ENCODE assay signal across 15 cellular contexts in the genomic region with DNA sequence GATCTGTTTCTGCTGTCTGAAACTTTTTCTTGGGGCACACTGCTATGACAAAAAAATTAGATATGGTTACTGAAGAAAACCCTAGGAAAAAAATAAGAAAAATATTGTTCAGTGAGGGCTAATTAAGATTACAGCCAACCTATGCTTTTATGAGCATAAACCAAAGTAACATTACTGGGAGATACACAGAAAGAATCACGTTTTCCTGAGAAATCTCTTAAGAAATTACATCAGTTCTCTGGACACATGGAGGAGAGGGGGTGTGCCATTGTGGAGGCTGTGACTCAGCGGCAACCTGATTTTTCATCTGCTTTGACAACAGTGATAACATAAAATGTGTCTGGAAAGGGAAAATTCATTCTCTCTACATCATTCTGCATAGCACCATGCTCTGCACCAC. TPM values are rescaled to one million over a fixed set of nuclear protein-coding genes. Genes with fewer than 3 reads are reported as not detected.
DNase-seq lines count a peak whose midpoint lies in the region; ATAC-seq and TF ChIP-seq lines count a peak whose summit lies in the region.
"Had no signal": no experiment of that assay in that cellular context is flagged by ENCODE, and none has a peak within 500 bp of the region (broad histone marks: within the 10 kb centered on the region; RNA-seq: fewer than 3 reads in every experiment).

No MANE protein-coding gene starts in this region.

- peak overlapping the region; percentile 83 for H3K27ac ChIP-seq in A673 (ENCODE audit: low read depth, low read length, poor library complexity, severe bottlenecking)
- no peak overlapping the region for H3K27ac ChIP-seq in brain microvascular endothelial cell
- H3K27ac ChIP-seq: pancreas, SJCRH30, uterus had no signal

- no peak for ATAC-seq in HG02588 (IDR thresholded peaks at IDR 0.05; ENCODE audit: unreplicated experiment)

- TF ChIP-seq CTCF in A673 (conservative IDR thresholded peaks at IDR 0.05; ENCODE audit: low read depth, low read length) (no peak), brain microvascular endothelial cell (IDR thresholded peaks at IDR 0.05; ENCODE audit: low read depth, low read length, missing control alignments) (no peak)

- no TSS peak for BruUV-seq in A673 (replicated peaks; lab: Mats Ljungman, UMichigan)

- POLR2A ChIA-PET in A673 (lab: Charles Lee; ENCODE audit: low non-redundant PET) = interaction anchor here (0.6 kb wide), 1 partner anchor 30 kb away, joined by 3 read pairs; no protein-coding TSS in a partner anchor

- CTCF ChIA-PET in A673 (lab: Charles Lee) = no interaction called here

- in situ Hi-C loops in brain microvascular endothelial cell (cut with HindIII; ENCODE audit: low pct_ligation_motif_present, low sequenced_read_pairs) = no loop called here

- no peaks in the 10 kb centered on the region for H3K9me3 ChIP-seq in A673 (ENCODE audit: low read depth, low read length, poor library complexity, severe bottlenecking)
- H3K9me3 ChIP-seq: pancreas, SJCRH30, uterus had no signal

- no peaks in the 10 kb centered on the region for H3K27me3 ChIP-seq in A673 (replicated peaks; ENCODE audit: insufficient read depth, low read depth, low read length, poor library complexity)
- H3K27me3 ChIP-seq in brain microvascular endothelial cell (replicated peaks) = no peaks in the 10 kb centered on the region
- H3K27me3 ChIP-seq: pancreas, SJCRH30, uterus had no signal

- H3K36me3 ChIP-seq in A673 (ENCODE audit: insufficient read depth, low read length, poor library complexity, severe bottlenecking) (peaks cover 63% of the 10 kb centered on the region), brain microvascular endothelial cell (replicated peaks) (no peaks in the 10 kb centered on the region)
- H3K36me3 ChIP-seq: pancreas, SJCRH30, uterus had no signal

- H3K4me1 ChIP-seq in A673 (ENCODE audit: insufficient read depth, low read length, poor library complexity, severe bottlenecking) = peaks cover 64% of the 10 kb centered on the region
- H3K4me1 ChIP-seq: pancreas, SJCRH30, uterus had no signal

- no peak overlapping the region for H3K4me3 ChIP-seq in A673 (ENCODE audit: low read depth, low read length, poor library complexity, severe bottlenecking)
- H3K4me3 ChIP-seq in brain microvascular endothelial cell (ENCODE audit: low read depth, low read length) = no peak overlapping the region
- H3K4me3 ChIP-seq: pancreas, SJCRH30, uterus had no signal

- intact Hi-C loops in A673 (cut with micrococcal nuclease; ENCODE audit: unreplicated experiment) = no loop called here

- DNase-seq in A673 (ENCODE audit: low spot score) (peak; percentile 65), HS-5 (ENCODE audit: low read depth) (peak; percentile 22), brain microvascular endothelial cell (peak; percentile 79), inferior parietal cortex (ENCODE audit: extremely low spot score) (peak; percentile 22), DMS 273 (lab: John Stamatoyannopoulos, UW; ENCODE audit: unreplicated experiment) (no peak), NCI-H1417 treated with DMSO at 0.1 percent for 48 hours (lab: John Stamatoyannopoulos, UW) (no peak), DMS153 (lab: John Stamatoyannopoulos, UW) (no peak)
- DNase-seq: DND-41; effector memory CD4-positive, alpha-beta T cell; GOT3; NCI-H1694; pancreas; SJCRH30; uterus had no signal

RNA-seq across cellular contexts. Expression of a gene that starts 13.4 kb away (rescaled TPM):
- total RNA-seq in A673 (2021) = 76.2 and 78.9 TPM in 2 replicates

RNA-seq across cellular contexts. Expression of a gene that starts 41.2 kb away (rescaled TPM):
- 4.0 and 4.9 TPM in 2 replicates for total RNA-seq in A673 (2021)

RNA-seq across cellular contexts. Expression of a gene that starts 54.5 kb away (rescaled TPM):
- 123 and 135 TPM in 2 replicates for total RNA-seq in A673 (2021)

Comparison
In these comparisons a context has a peak if more than half of its experiments do, and no peak if none do; other contexts are left out.
1. DNase-seq: peak in A673 (single experiment), HS-5 (single experiment), brain microvascular endothelial cell (single experiment) and inferior parietal cortex (single experiment); none in DMS 273 (single experiment), NCI-H1417 treated with DMSO at 0.1 percent for 48 hours (single experiment) and DMS153 (single experiment).